13 cellular contexts compared by ENCODE assay signal in the genomic region with DNA sequence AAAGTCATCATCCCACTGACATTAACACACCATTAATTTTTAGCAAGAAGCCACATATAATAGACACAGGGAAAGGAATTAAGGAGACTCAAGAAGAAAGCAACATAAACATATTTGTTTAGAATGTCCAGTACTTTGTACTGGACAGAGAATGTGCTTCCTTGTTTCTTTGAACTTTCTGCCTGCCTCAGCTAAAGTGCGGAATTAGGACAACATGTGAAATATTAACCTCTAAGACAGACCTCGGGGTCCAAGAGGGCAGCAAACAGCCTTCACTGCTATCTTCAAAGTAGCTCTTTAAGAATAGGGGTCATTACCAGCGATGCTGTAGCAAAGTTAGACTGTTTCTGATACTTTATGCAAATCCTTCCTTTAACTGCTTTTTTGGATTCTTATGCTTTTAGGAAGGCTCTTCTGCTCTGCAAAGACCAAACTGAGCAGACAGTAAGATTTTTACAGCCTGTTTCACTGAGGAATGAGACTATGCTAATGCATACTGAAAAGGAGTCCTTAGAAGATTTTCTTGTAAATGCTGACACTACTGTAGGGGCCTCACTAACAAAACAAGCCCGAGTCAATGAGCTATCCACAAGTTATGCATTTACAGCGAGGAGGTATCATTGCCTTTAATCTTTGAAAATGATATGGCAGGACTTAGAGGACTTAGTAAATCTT. TPM values are rescaled to one million over a fixed set of nuclear protein-coding genes. Genes with fewer than 3 reads are reported as not detected.
DNase-seq lines count a peak whose midpoint lies in the region; ATAC-seq, FAIRE-seq and TF ChIP-seq lines count a peak whose summit lies in the region.
"Had no signal": no experiment of that assay in that cellular context is flagged by ENCODE, and none has a peak within 500 bp of the region (broad histone marks: within the 10 kb centered on the region; RNA-seq: fewer than 3 reads in every experiment).

No MANE protein-coding gene starts in this region.

- DNase-seq in IMR-90 (peak; percentile 67), endothelial cell of umbilical vein (ENCODE audit: low read depth, low spot score) (no peak), KG1 (lab: John Stamatoyannopoulos, UW) (no peak)
- DNase-seq in CD4-positive, alpha-beta T cell = no peak
- DNase-seq: activated CD8-positive, alpha-beta memory T cell treated with anti-CD3 and anti-CD28 coated beads for 24 hours; amygdala had no signal

- intact Hi-C loops in IMR-90 (cut with micrococcal nuclease) (no loop called here), endothelial cell of umbilical vein (cut with micrococcal nuclease) (no loop called here)
- intact Hi-C loops in CD4-positive, alpha-beta T cell (cut with DNase I, micrococcal nuclease) = no loop called here

- peak overlapping the region; percentile 77 for H2BK120ac ChIP-seq in IMR-90 (ENCODE audit: low read depth, low read length)

- POLR2A ChIA-PET in IMR-90 (lab: Charles Lee; ENCODE audit: unreplicated experiment) (interaction anchor here (1.0 kb wide), 1 partner anchor 24 kb away, joined by 3 read pairs; the partner anchor contains the start of gene DAB2), endothelial cell of umbilical vein (lab: Charles Lee) (interaction anchor here (0.7 to 1.2 kb wide), 2 partner anchors 23 to 41 kb away, joined by 3 to 4 read pairs; no protein-coding TSS in a partner anchor)
- POLR2A ChIA-PET in CD4-positive, alpha-beta T cell (lab: Charles Lee) = no interaction called here

- peak; percentile 52 for ATAC-seq in IMR-90 (ENCODE audit: low read depth)
- no peak for ATAC-seq in HG02678 (IDR thresholded peaks at IDR 0.05; ENCODE audit: unreplicated experiment)
- ATAC-seq in CD4-positive, alpha-beta T cell (ENCODE audit: poor library complexity) = no peak
- ATAC-seq in GM21360 (IDR thresholded peaks at IDR 0.05; ENCODE audit: unreplicated experiment) = no peak

- H3K9me3 ChIP-seq in IMR-90 (ENCODE audit: control insufficient read depth, insufficient read depth, low read length) (no peaks in the 10 kb centered on the region), endothelial cell of umbilical vein (replicated peaks; ENCODE audit: control insufficient read depth, insufficient read depth, low read length) (no peaks in the 10 kb centered on the region), muscle layer of duodenum (ENCODE audit: control insufficient read depth in 1 of 2, low read length in 2 of 2) (no peaks in the 10 kb centered on the region), thymus (ENCODE audit: control insufficient read depth) (no peaks in the 10 kb centered on the region)
- no peaks in the 10 kb centered on the region for H3K9me3 ChIP-seq in CD4-positive, alpha-beta T cell (ENCODE audit: control insufficient read depth, low read length)

- H3K27me3 Mint-ChIP-seq in CD4-positive, alpha-beta T cell = peaks cover 7% of the 10 kb centered on the region

- H2BK20ac ChIP-seq in IMR-90 (ENCODE audit: low read depth, low read length) = peak overlapping the region; percentile 59

- H4K5ac ChIP-seq in IMR-90 (ENCODE audit: low read depth, low read length) = peak overlapping the region; percentile 95

- peak overlapping the region; percentile 43; the same call in 2 of the 3 replicates for H2BK15ac ChIP-seq in IMR-90 (ENCODE audit: low read depth, low read length)

- H2AK9ac ChIP-seq in IMR-90 (replicated peaks; ENCODE audit: low read depth, low read length, poor library complexity) = no peak overlapping the region

- H3K4me2 ChIP-seq in IMR-90 (ENCODE audit: low read depth, low read length) (peak overlapping the region; percentile 92), endothelial cell of umbilical vein (ENCODE audit: insufficient read depth, low read length) (no peak overlapping the region)

- dilution Hi-C loops in IMR-90 (cut with HindIII; ENCODE audit: low sequenced_read_pairs, unreplicated experiment) (no loop called here), endothelial cell of umbilical vein (cut with MboI; ENCODE audit: extremely low pct_ligation_motif_present, low sequenced_read_pairs) (loop anchor here (25.0 kb wide), 1 partner anchor 136 kb away; no protein-coding TSS in a partner anchor)

- H3K27ac ChIP-seq in IMR-90 (ENCODE audit: insufficient read depth, low read length) (peak overlapping the region; percentile 92; the same call in 1 of the 2 replicates), endothelial cell of umbilical vein (ENCODE audit: insufficient read depth, low read depth, low read length) (peak overlapping the region; percentile 1), muscle layer of duodenum (ENCODE audit: low read length) (peak overlapping the region; percentile 88), thymus (ENCODE audit: low read depth) (peak overlapping the region; percentile 8)
- no peak overlapping the region for H3K27ac ChIP-seq in CD4-positive, alpha-beta T cell (ENCODE audit: low read depth, low read length)

- peaks cover 23 to 68% of the 10 kb centered on the region in 2 experiments for H3K79me1 ChIP-seq in IMR-90 (ENCODE audit: low read depth in 1 of 2, low read length in 2 of 2)

- H3K23ac ChIP-seq in IMR-90 (ENCODE audit: low read depth, low read length) = peak overlapping the region; percentile 69

- H3K79me2 ChIP-seq in endothelial cell of umbilical vein (ENCODE audit: control insufficient read depth, insufficient read depth, low read length) = peaks cover 90% of the 10 kb centered on the region

- H2AFZ ChIP-seq in IMR-90 (replicated peaks; ENCODE audit: low read length, poor library complexity) (no peak overlapping the region), endothelial cell of umbilical vein (ENCODE audit: low read depth, low read length) (no peak overlapping the region)

- H3K4me1 Mint-ChIP-seq in CD4-positive, alpha-beta T cell (ENCODE audit: low read depth) = peaks cover 6% of the 10 kb centered on the region

- 67% methylated on average over 2 of the region's 5 CpGs; no CpG with 5 or more reads in 1 of the 2 experiments for WGBS in IMR-90 (ENCODE audit: extremely low coverage in 2 of 2, insufficient read length in 1 of 2), 2 experiments
- WGBS in thymus = 77% methylated on average over 5 of the region's 5 CpGs

- H3K56ac ChIP-seq in IMR-90 (ENCODE audit: extremely low read depth, insufficient read depth, low read length) = no peak overlapping the region; the same call in 1 of the 2 replicates

- peak overlapping the region; percentile 64 for H4K91ac ChIP-seq in IMR-90 (ENCODE audit: insufficient read depth, low read depth, low read length)

- H3K4me3 ChIP-seq in IMR-90 (ENCODE audit: insufficient read depth, low read depth, low read length) (no peak overlapping the region), endothelial cell of umbilical vein (replicated peaks in 1 of 3; ENCODE audit: insufficient read depth in 1 of 3, low read depth in 1 of 3, low read length in 3 of 3) (no peak overlapping the region), muscle layer of duodenum (ENCODE audit: low read depth in 1 of 2, low read length in 2 of 2) (no peak overlapping the region), thymus (ENCODE audit: low read length) (no peak overlapping the region)

- CTCF ChIA-PET in IMR-90 (lab: Yijun Ruan, JAX) (no interaction called here), endothelial cell of umbilical vein (lab: Charles Lee) (interaction anchor here (1.2 to 10.1 kb wide), 8 partner anchors 10 to 163 kb away, joined by 3 to 97 read pairs (median 5); partner anchors contain the start of gene DAB2)
- CTCF ChIA-PET in CD4-positive, alpha-beta T cell (lab: Charles Lee) = interaction anchor here (1.1 kb wide), 1 partner anchor 10 kb away, joined by 4 read pairs; no protein-coding TSS in a partner anchor

- H4K8ac ChIP-seq in IMR-90 (ENCODE audit: low read depth in 2 of 2, low read length in 2 of 2) = peak overlapping the region in 1 of 2 experiments; percentile 87; a peak in 2 of 4 replicates

- H4K20me1 ChIP-seq in IMR-90 (ENCODE audit: insufficient read depth, low read length) = peaks cover 15% of the 10 kb centered on the region; the same call in 1 of the 2 replicates
- peaks cover 10% of the 10 kb centered on the region for H4K20me1 ChIP-seq in endothelial cell of umbilical vein (replicated peaks; ENCODE audit: control insufficient read depth, extremely low read depth, insufficient read depth, low read length)

- TF ChIP-seq POLR2A in IMR-90 (IDR thresholded peaks at IDR 0.05; ENCODE audit: low read depth, low read length) (no peak), endothelial cell of umbilical vein (IDR thresholded peaks at IDR 0.05; ENCODE audit: low read depth, low read length) (no peak)

- TF ChIP-seq CTCF in IMR-90 (conservative IDR thresholded peaks at IDR 0.05; ENCODE audit: low read depth, low read length) (no peak), endothelial cell of umbilical vein (IDR thresholded peaks at IDR 0.05; ENCODE audit: extremely low read depth in 1 of 2, insufficient read depth in 1 of 2, low read depth in 1 of 2, low read length in 2 of 2) (no peak)
- no peak for TF ChIP-seq CTCF in CD4-positive, alpha-beta T cell (IDR thresholded peaks at IDR 0.05)

- no peaks in the 10 kb centered on the region for H3K9me3 Mint-ChIP-seq in CD4-positive, alpha-beta T cell
- H3K9me3 Mint-ChIP-seq: T-helper 1 cell treated with Interleukin-12 subunit alpha and Interleukin-12 subunit beta and Interleukin-4 antibody, amounts not matched to agents 30 μg/mL and 1 μg/mL, for 36 hours had no signal

- no peak for TF ChIP-seq RAD21 in IMR-90 (IDR thresholded peaks at IDR 0.05; ENCODE audit: low read length)

- H3K9me1 ChIP-seq in IMR-90 (ENCODE audit: insufficient read depth, low read length) = peaks cover 11% of the 10 kb centered on the region
- H3K9me1 ChIP-seq in endothelial cell of umbilical vein (replicated peaks; ENCODE audit: control insufficient read depth, extremely low read depth, insufficient read depth, low read length) = no peaks in the 10 kb centered on the region

- H3K9ac ChIP-seq in IMR-90 (ENCODE audit: low read depth, low read length) = peak overlapping the region; percentile 56
- no peak overlapping the region for H3K9ac ChIP-seq in endothelial cell of umbilical vein (replicated peaks; ENCODE audit: extremely low read depth, insufficient read depth, low read length)

- H3K14ac ChIP-seq in IMR-90 (replicated peaks; ENCODE audit: low read depth, low read length) = peak overlapping the region; percentile 69

- H3K18ac ChIP-seq in IMR-90 (ENCODE audit: low read depth, low read length) = peak overlapping the region; percentile 96

- H3K27me3 ChIP-seq in IMR-90 (ENCODE audit: control insufficient read depth, insufficient read depth, low read length) (no peaks in the 10 kb centered on the region), endothelial cell of umbilical vein (ENCODE audit: control insufficient read depth in 2 of 2, insufficient read depth in 2 of 2, low read length in 2 of 2) (no peaks in the 10 kb centered on the region), muscle layer of duodenum (ENCODE audit: low read depth, low read length) (no peaks in the 10 kb centered on the region), thymus (ENCODE audit: control insufficient read depth, insufficient read depth) (no peaks in the 10 kb centered on the region)
- no peaks in the 10 kb centered on the region for H3K27me3 ChIP-seq in CD4-positive, alpha-beta T cell (ENCODE audit: control insufficient read depth, insufficient read depth, low read length)

- in situ Hi-C loops in IMR-90 (cut with MboI; ENCODE audit: low sequenced_read_pairs) = no loop called here

- no peak overlapping the region for H3K4me3 Mint-ChIP-seq in CD4-positive, alpha-beta T cell
- H3K4me3 Mint-ChIP-seq: T-helper 1 cell treated with Interleukin-12 subunit alpha and Interleukin-12 subunit beta and Interleukin-4 antibody, amounts not matched to agents 30 μg/mL and 1 μg/mL, for 36 hours had no signal

- H3K4me1 ChIP-seq in IMR-90 (ENCODE audit: control insufficient read depth, insufficient read depth, low read length) (peaks cover 33% of the 10 kb centered on the region), endothelial cell of umbilical vein (ENCODE audit: control insufficient read depth, extremely low read depth, insufficient read depth, low read length) (peaks cover 19% of the 10 kb centered on the region), muscle layer of duodenum (ENCODE audit: control insufficient read depth in 1 of 2, insufficient read depth in 2 of 2, low read length in 2 of 2) (peaks cover 0 to 9% of the 10 kb centered on the region in 2 donors), thymus (ENCODE audit: control insufficient read depth, insufficient read depth, low read length) (no peaks in the 10 kb centered on the region)

- H2AK5ac ChIP-seq in IMR-90 (ENCODE audit: low read depth, low read length) = peak overlapping the region; percentile 69; the same call in 1 of the 2 replicates

- H3K4ac ChIP-seq in IMR-90 (ENCODE audit: low read depth, low read length) = peak overlapping the region; percentile 83

- H2BK5ac ChIP-seq in IMR-90 (ENCODE audit: low read depth, low read length, poor library complexity, severe bottlenecking) = peak overlapping the region; percentile 93

- peak; percentile 4 for FAIRE-seq in endothelial cell of umbilical vein (lab: Jason Lieb, UNC)
- FAIRE-seq: keratinocyte had no signal

- no peaks in the 10 kb centered on the region for H3K36me3 Mint-ChIP-seq in CD4-positive, alpha-beta T cell (ENCODE audit: low read depth)

- BruUV-seq in IMR-90 (replicated peaks; lab: Mats Ljungman, UMichigan) = no TSS peak
- no TSS peak for BruUV-seq in endothelial cell of umbilical vein (replicated peaks; lab: Mats Ljungman, UMichigan)

- peaks cover 17% of the 10 kb centered on the region for H3K36me3 ChIP-seq in IMR-90 (ENCODE audit: control insufficient read depth, insufficient read depth, low read length)
- peaks cover 9 to 17% of the 10 kb centered on the region in 2 experiments for H3K36me3 ChIP-seq in endothelial cell of umbilical vein (ENCODE audit: control insufficient read depth in 2 of 2, extremely low read depth in 1 of 2, insufficient read depth in 2 of 2, low read length in 2 of 2)
- H3K36me3 ChIP-seq in muscle layer of duodenum (ENCODE audit: control insufficient read depth in 1 of 2, insufficient read depth in 2 of 2, low read length in 2 of 2) = peaks cover 0 to 14% of the 10 kb centered on the region in 2 donors
- no peaks in the 10 kb centered on the region for H3K36me3 ChIP-seq in thymus (ENCODE audit: control insufficient read depth, insufficient read depth)

- no peak overlapping the region for H3K27ac Mint-ChIP-seq in CD4-positive, alpha-beta T cell
- H3K27ac Mint-ChIP-seq: T-helper 1 cell treated with Interleukin-12 subunit alpha and Interleukin-12 subunit beta and Interleukin-4 antibody, amounts not matched to agents 30 μg/mL and 1 μg/mL, for 36 hours had no signal

RNA-seq across cellular contexts. Expression of gene DAB2, which starts 23.9 kb away (rescaled TPM):
- total RNA-seq in IMR-90 (2012; rRNA removed) (50.0 and 97.2 TPM in 2 replicates), endothelial cell of umbilical vein (245 and 283 TPM in 2 replicates)
- polyA plus RNA-seq in IMR-90 (2012; rRNA removed) (95.9 and 101 TPM in 2 replicates), endothelial cell of umbilical vein (168 TPM in 2 replicates), thymus (28.1 TPM)
- 40.6 and 65.1 TPM in 2 replicates for polyA plus RNA-seq in IMR-90 (2012; cell fraction: cytosol; rRNA removed)
- polyA plus RNA-seq in IMR-90 (2012; cell fraction: nucleus; rRNA removed; ENCODE audit: low replicate concordance) = 76.6 and 217 TPM in 2 replicates
- 142 and 143 TPM in 2 replicates for polyA plus RNA-seq in endothelial cell of umbilical vein (2011; cell fraction: cytosol; rRNA removed)
- 403 and 406 TPM in 2 replicates for polyA plus RNA-seq in endothelial cell of umbilical vein (2011; cell fraction: nucleus; rRNA removed)
- polyA plus RNA-seq in endothelial cell of umbilical vein (2012) = 155 and 160 TPM in 2 replicates
- 381 and 392 TPM in 2 replicates for polyA minus RNA-seq in endothelial cell of umbilical vein
- polyA minus RNA-seq in endothelial cell of umbilical vein (2011; cell fraction: cytosol; rRNA and poly(A)+ RNA removed) = 71.7 TPM
- 989 and 991 TPM in 2 replicates for polyA minus RNA-seq in endothelial cell of umbilical vein (2011; cell fraction: nucleus; rRNA and poly(A)+ RNA removed)
- total RNA-seq in CD4-positive, alpha-beta T cell = under 1 TPM; 0.31 to 0.47 TPM

RNA-seq across cellular contexts. Expression of gene C9, which starts 36.6 kb away (rescaled TPM):
- total RNA-seq in IMR-90 (2012; rRNA removed) (not detected in 2 replicates), endothelial cell of umbilical vein (0.44 TPM in 1 of 2 replicates, not detected in the other)
- polyA plus RNA-seq in IMR-90 (2012; rRNA removed) (not detected in 2 replicates), endothelial cell of umbilical vein (0.03 and 0.33 TPM in 2 replicates), thymus (0.05 TPM)
- polyA plus RNA-seq in IMR-90 (2012; cell fraction: cytosol; rRNA removed) = not detected in 2 replicates
- 0.15 TPM in 1 of 2 replicates, not detected in the other for polyA plus RNA-seq in IMR-90 (2012; cell fraction: nucleus; rRNA removed; ENCODE audit: low replicate concordance)
- polyA plus RNA-seq in endothelial cell of umbilical vein (2011; cell fraction: cytosol; rRNA removed) = not detected in 2 replicates
- polyA plus RNA-seq in endothelial cell of umbilical vein (2011; cell fraction: nucleus; rRNA removed) = 1.2 and 1.6 TPM in 2 replicates
- not detected in 2 replicates for polyA plus RNA-seq in endothelial cell of umbilical vein (2012)
- polyA minus RNA-seq in endothelial cell of umbilical vein = 0.13 TPM in 1 of 2 replicates, not detected in the other
- not detected for polyA minus RNA-seq in endothelial cell of umbilical vein (2011; cell fraction: cytosol; rRNA and poly(A)+ RNA removed)
- 0.53 and 0.67 TPM in 2 replicates for polyA minus RNA-seq in endothelial cell of umbilical vein (2011; cell fraction: nucleus; rRNA and poly(A)+ RNA removed)
- not detected for total RNA-seq in CD4-positive, alpha-beta T cell
- polyA plus RNA-seq: esophagus had no signal

Comparison
In these comparisons a context has a peak if more than half of its experiments do, and no peak if none do; other contexts are left out.
1. RNA of gene DAB2, which starts 23.9 kb away (total RNA-seq): 245 to 283 TPM in endothelial cell of umbilical vein and 50.0 to 97.2 TPM in IMR-90; 0.31 to 0.47 TPM in CD4-positive, alpha-beta T cell; every median in the first group is over 10 times any median in the second.